ENCODE assay signal across 19 cellular contexts in genomic region chr6:39047434-39048327, GRCh38. TPM values are rescaled to one million over a fixed set of nuclear protein-coding genes. Genes with fewer than 3 reads are reported as not detected.
DNase-seq lines count a peak whose midpoint lies in the region; ATAC-seq and TF ChIP-seq lines count a peak whose summit lies in the region.
"Had no signal": no experiment of that assay in that cellular context is flagged by ENCODE, and none has a peak within 500 bp of the region (broad histone marks: within the 10 kb centered on the region; RNA-seq: fewer than 3 reads in every experiment).

No MANE protein-coding gene starts in this region.

- no peaks in the 10 kb centered on the region for H3K9me3 Mint-ChIP-seq in stimulated activated naive CD8-positive, alpha-beta T cell treated with anti-CD3 and anti-CD28 coated beads, Interleukin-15, Interleukin-2, amounts not matched to agents 100 ng/mL and 50 ng/mL, for 24 hours
- no peaks in the 10 kb centered on the region for H3K9me3 Mint-ChIP-seq in activated naive CD8-positive, alpha-beta T cell treated with anti-CD3 and anti-CD28 coated beads for 36 hours
- no peaks in the 10 kb centered on the region for H3K9me3 Mint-ChIP-seq in type B pancreatic cell
- H3K9me3 Mint-ChIP-seq: activated T-helper 2 cell treated with anti-CD3 and anti-CD28 coated beads, Interferon-gamma antibody, Interleukin-2, Interleukin-4, amounts not matched to agents 10 μg/mL and 5 μg/mL and 100 μg/mL, durations not matched to agents 14 hours and 24 hours and 36 hours had no signal

- peak overlapping the region; percentile 50 for H3K4me3 ChIP-seq in lower lobe of right lung
- H3K4me3 ChIP-seq: SJCRH30 had no signal

- peak overlapping the region; percentile 52 for H3K4me3 Mint-ChIP-seq in stimulated activated naive CD8-positive, alpha-beta T cell treated with anti-CD3 and anti-CD28 coated beads, Interleukin-15, Interleukin-2, amounts not matched to agents 100 ng/mL and 50 ng/mL, for 24 hours
- peak overlapping the region; percentile 40 for H3K4me3 Mint-ChIP-seq in activated naive CD8-positive, alpha-beta T cell treated with anti-CD3 and anti-CD28 coated beads for 36 hours
- peak overlapping the region; percentile 79 for H3K4me3 Mint-ChIP-seq in type B pancreatic cell
- H3K4me3 Mint-ChIP-seq: activated CD8-positive, alpha-beta T cell treated with anti-CD3 and anti-CD28 coated beads, Interleukin-2, amount 10 ng/mL, durations not matched to agents 7 days and 5 days had no signal

- H3K27me3 Mint-ChIP-seq in stimulated activated naive CD8-positive, alpha-beta T cell treated with anti-CD3 and anti-CD28 coated beads, Interleukin-15, Interleukin-2, amounts not matched to agents 100 ng/mL and 50 ng/mL, for 24 hours: peaks cover 33% of the 10 kb centered on the region
- peaks cover 41% of the 10 kb centered on the region for H3K27me3 Mint-ChIP-seq in activated naive CD8-positive, alpha-beta T cell treated with anti-CD3 and anti-CD28 coated beads for 36 hours
- peaks cover 66% of the 10 kb centered on the region for H3K27me3 Mint-ChIP-seq in type B pancreatic cell

- ATAC-seq in stimulated activated naive CD8-positive, alpha-beta T cell treated with anti-CD3 and anti-CD28 coated beads, Interleukin-15, Interleukin-2, amounts not matched to agents 100 U/mL and 50 U/mL, for 24 hours: no peak
- ATAC-seq in lower lobe of right lung: no peak
- no peak for ATAC-seq in HG03039 (IDR thresholded peaks at IDR 0.05; ENCODE audit: unreplicated experiment)
- ATAC-seq in HG02885 (IDR thresholded peaks at IDR 0.05; ENCODE audit: poor library complexity, unreplicated experiment): no peak

- no peak for DNase-seq in stimulated activated naive CD8-positive, alpha-beta T cell treated with anti-CD3 and anti-CD28 coated beads, Interleukin-15, Interleukin-2, amounts not matched to agents 100 U/mL and 50 U/mL, for 24 hours
- DNase-seq in activated naive CD8-positive, alpha-beta T cell treated with anti-CD3 and anti-CD28 coated beads for 36 hours: no peak
- no peak for DNase-seq in lower lobe of right lung
- DNase-seq in type B pancreatic cell (ENCODE audit: extremely low spot score, unreplicated experiment): no peak
- no peak for DNase-seq in NCI-H1048 (lab: John Stamatoyannopoulos, UW)
- DNase-seq: activated CD8-positive, alpha-beta T cell treated with anti-CD3 and anti-CD28 coated beads, Interleukin-2, amount 10 ng/mL, durations not matched to agents 7 days and 5 days; head of caudate nucleus; NCI-H187 treated with DMSO at 0.1 percent for 48 hours; SJCRH30 had no signal

- intact Hi-C loops in lower lobe of right lung (cut with DNase I): no loop called here

- H3K36me3 Mint-ChIP-seq in stimulated activated naive CD8-positive, alpha-beta T cell treated with anti-CD3 and anti-CD28 coated beads, Interleukin-15, Interleukin-2, amounts not matched to agents 100 ng/mL and 50 ng/mL, for 24 hours (ENCODE audit: low read depth): no peaks in the 10 kb centered on the region
- H3K36me3 Mint-ChIP-seq in activated naive CD8-positive, alpha-beta T cell treated with anti-CD3 and anti-CD28 coated beads for 36 hours: no peaks in the 10 kb centered on the region
- H3K36me3 Mint-ChIP-seq in type B pancreatic cell: no peaks in the 10 kb centered on the region

- H3K4me1 Mint-ChIP-seq in stimulated activated naive CD8-positive, alpha-beta T cell treated with anti-CD3 and anti-CD28 coated beads, Interleukin-15, Interleukin-2, amounts not matched to agents 100 ng/mL and 50 ng/mL, for 24 hours (ENCODE audit: low read depth): peaks cover 37% of the 10 kb centered on the region
- peaks cover 28% of the 10 kb centered on the region for H3K4me1 Mint-ChIP-seq in activated naive CD8-positive, alpha-beta T cell treated with anti-CD3 and anti-CD28 coated beads for 36 hours
- peaks cover under 1% of the 10 kb centered on the region for H3K4me1 Mint-ChIP-seq in type B pancreatic cell (ENCODE audit: unreplicated experiment)

- no peak overlapping the region for H3K27ac ChIP-seq in lower lobe of right lung
- H3K27ac ChIP-seq: ascending aorta, esophagus muscularis mucosa, SJCRH30, suprapubic skin had no signal

- no peak overlapping the region for H3K27ac Mint-ChIP-seq in stimulated activated naive CD8-positive, alpha-beta T cell treated with anti-CD3 and anti-CD28 coated beads, Interleukin-15, Interleukin-2, amounts not matched to agents 100 ng/mL and 50 ng/mL, for 24 hours
- H3K27ac Mint-ChIP-seq in activated naive CD8-positive, alpha-beta T cell treated with anti-CD3 and anti-CD28 coated beads for 36 hours: no peak overlapping the region
- no peak overlapping the region for H3K27ac Mint-ChIP-seq in type B pancreatic cell
- H3K27ac Mint-ChIP-seq: activated CD8-positive, alpha-beta T cell treated with anti-CD3 and anti-CD28 coated beads, Interleukin-2, amount 10 ng/mL, durations not matched to agents 7 days and 5 days; activated T-helper 2 cell treated with anti-CD3 and anti-CD28 coated beads, Interferon-gamma antibody, Interleukin-2, Interleukin-4, amounts not matched to agents 10 μg/mL and 5 μg/mL and 100 μg/mL, durations not matched to agents 14 hours and 24 hours and 36 hours had no signal

- no peaks in the 10 kb centered on the region for H3K9me3 ChIP-seq in lower lobe of right lung
- H3K9me3 ChIP-seq: ascending aorta, esophagus muscularis mucosa, SJCRH30, suprapubic skin had no signal

- no peak for TF ChIP-seq CTCF in lower lobe of right lung (IDR thresholded peaks at IDR 0.05)
- no peak for TF ChIP-seq CTCF in type B pancreatic cell (conservative IDR thresholded peaks at IDR 0.05)

- no peaks in the 10 kb centered on the region for H3K36me3 ChIP-seq in lower lobe of right lung
- H3K36me3 ChIP-seq: ascending aorta, esophagus muscularis mucosa, SJCRH30, suprapubic skin had no signal

- H3K4me1 ChIP-seq in lower lobe of right lung: peaks cover 10% of the 10 kb centered on the region
- H3K4me1 ChIP-seq: ascending aorta, SJCRH30 had no signal

- H3K27me3 ChIP-seq in lower lobe of right lung (ENCODE audit: low read depth): peaks cover 28% of the 10 kb centered on the region
- H3K27me3 ChIP-seq: SJCRH30 had no signal

RNA-seq across cellular contexts. Expression of gene GLP1R, which starts 0.9 kb away (rescaled TPM):
- under 1 TPM; 0.43 to 0.56 TPM for total RNA-seq in activated naive CD8-positive, alpha-beta T cell treated with anti-CD3 and anti-CD28 coated beads for 36 hours
- total RNA-seq in lower lobe of right lung (0.35 TPM), type B pancreatic cell (ENCODE audit: low replicate concordance) (1.6 and 4.3 TPM in 2 replicates)
- total RNA-seq: activated CD8-positive, alpha-beta T cell treated with anti-CD3 and anti-CD28 coated beads, Interleukin-2, amount 10 ng/mL, durations not matched to agents 7 days and 5 days; ascending aorta; dermis microvascular lymphatic vessel endothelial cell; esophagus muscularis mucosa; HT1080; M059J; SJCRH30 had no signal
